26 cellular contexts compared by ENCODE assay signal in the genomic region with DNA sequence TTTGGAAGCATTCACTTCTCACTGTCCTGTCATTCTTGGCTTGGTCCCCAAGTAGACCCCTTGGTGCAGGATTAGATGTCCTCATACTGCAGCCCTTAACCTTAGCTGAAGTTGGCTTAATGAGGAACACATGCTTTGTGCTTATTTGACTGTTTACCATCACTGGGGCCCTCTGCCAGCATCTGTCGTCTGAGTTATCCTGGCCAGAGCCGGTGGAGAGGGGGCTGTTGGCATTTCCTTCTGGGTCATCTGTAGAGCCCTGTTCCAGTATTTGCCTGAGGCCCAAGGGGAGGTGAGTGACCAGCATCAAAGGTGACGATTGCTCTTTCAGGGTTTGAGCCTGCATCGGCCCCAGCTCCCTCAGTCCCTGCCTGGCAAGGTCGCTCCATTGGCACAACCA.
"Had no signal": no experiment of that assay in that cellular context is flagged by ENCODE, and none has a peak within 500 bp of the region (broad histone marks: within the 10 kb centered on the region; RNA-seq: fewer than 3 reads in every experiment).

No MANE protein-coding gene starts in this region.

- H3K4me3 ChIP-seq: ascending aorta, body of pancreas, SJSA1 had no signal

- H3K9me3 ChIP-seq: ascending aorta, body of pancreas, SJSA1 had no signal

- H3K27me3 ChIP-seq: ascending aorta, body of pancreas, SJSA1 had no signal

- H3K4me1 Mint-ChIP-seq: activated naive CD4-positive, alpha-beta T cell treated with anti-CD3 and anti-CD28 coated beads, Interleukin-2, amount 50 U/mL, for 24 hours had no signal

- ATAC-seq: activated CD8-positive, alpha-beta T cell treated with anti-CD3 and anti-CD28 coated beads, Interleukin-2, amount 10 ng/mL, durations not matched to agents 7 days and 5 days; body of pancreas; PC-3; T-helper 17 cell; WTC11 had no signal

- H3K36me3 Mint-ChIP-seq: activated naive CD4-positive, alpha-beta T cell treated with anti-CD3 and anti-CD28 coated beads, Interleukin-2, amount 50 U/mL, for 24 hours had no signal

- DNase-seq: activated CD4-positive, alpha-beta T cell treated with anti-CD3 and anti-CD28 coated beads for 48 hours; activated CD4-positive, alpha-beta T cell treated with anti-CD3 and anti-CD28 coated beads, Interleukin-2, amount 50 U/mL, for 4 hours; activated CD4-positive, CD25-positive, alpha-beta regulatory T cell treated with anti-CD3 and anti-CD28 coated beads, Interleukin-2, amount 50 U/mL, for 72 hours; activated CD8-positive, alpha-beta memory T cell treated with anti-CD3 and anti-CD28 coated beads, Interleukin-2, amount 50 U/mL, for 48 hours; activated CD8-positive, alpha-beta T cell treated with anti-CD3 and anti-CD28 coated beads, Interleukin-2, amount 10 ng/mL, durations not matched to agents 7 days and 5 days; activated T-cell treated with anti-CD3 and anti-CD28 coated beads, Interleukin-2, amount 50 U/mL, for 1 hour; amniotic stem cell; body of pancreas; central memory CD4-positive, alpha-beta T cell; Karpas-422; MM.1S; NCI-H1105; NCI-H1436; NCI-H1694 treated with DMSO at 0.1 percent for 48 hours; NCI-H2029 treated with DMSO at 0.1 percent for 48 hours; NCI-H345; NCI-H510A treated with DMSO at 0.1 percent for 48 hours; NCI-H69; PC-3; SHP77; T-helper 17 cell; T-helper 9 cell had no signal

- H3K27ac Mint-ChIP-seq: activated CD8-positive, alpha-beta T cell treated with anti-CD3 and anti-CD28 coated beads, Interleukin-2, amount 10 ng/mL, durations not matched to agents 7 days and 5 days; activated naive CD4-positive, alpha-beta T cell treated with anti-CD3 and anti-CD28 coated beads, Interleukin-2, amount 50 U/mL, for 24 hours; T-helper 17 cell; WTC11 had no signal

- H3K4me3 Mint-ChIP-seq: activated CD8-positive, alpha-beta T cell treated with anti-CD3 and anti-CD28 coated beads, Interleukin-2, amount 10 ng/mL, durations not matched to agents 7 days and 5 days; activated naive CD4-positive, alpha-beta T cell treated with anti-CD3 and anti-CD28 coated beads, Interleukin-2, amount 50 U/mL, for 24 hours; T-helper 17 cell; WTC11 had no signal

- H3K4me1 ChIP-seq: ascending aorta, body of pancreas, SJSA1 had no signal

- H3K9me3 Mint-ChIP-seq: activated naive CD4-positive, alpha-beta T cell treated with anti-CD3 and anti-CD28 coated beads, Interleukin-2, amount 50 U/mL, for 24 hours had no signal

- H3K27ac ChIP-seq: ascending aorta, body of pancreas, SJSA1 had no signal
